In genomic region chr5:73218552-73219171, GRCh38 we compare ENCODE assay signal across 11 cellular contexts. TPM values are rescaled to one million over a fixed set of nuclear protein-coding genes. Genes with fewer than 3 reads are reported as not detected.
DNase-seq lines count a peak whose midpoint lies in the region; ATAC-seq, FAIRE-seq and TF ChIP-seq lines count a peak whose summit lies in the region.
"Had no signal": no experiment of that assay in that cellular context is flagged by ENCODE, and none has a peak within 500 bp of the region (broad histone marks: within the 10 kb centered on the region; RNA-seq: fewer than 3 reads in every experiment).

No MANE protein-coding gene starts in this region.

- TF ChIP-seq RAD21 in K562 (CRISPR knock-in tag; conservative IDR thresholded peaks at IDR 0.05 in 1 of 2, IDR thresholded peaks at IDR 0.05 in 1 of 2): peak in 1 of 2 experiments; percentile 37; a peak in 2 of 4 replicates

- H3K36me3 Mint-ChIP-seq in nephron progenitor cell (ENCODE audit: low read depth): no peaks in the 10 kb centered on the region
- H3K36me3 Mint-ChIP-seq in activated CD4-positive, alpha-beta T cell treated with anti-CD3 and anti-CD28 coated beads, Interleukin-2, amount 10 ng/mL, durations not matched to agents 7 days and 5 days (ENCODE audit: low read depth): no peaks in the 10 kb centered on the region
- H3K36me3 Mint-ChIP-seq: activated naive CD4-positive, alpha-beta T cell treated with anti-CD3 and anti-CD28 coated beads, Interleukin-2, amount 50 U/mL, for 24 hours had no signal

- H3K27me3 Mint-ChIP-seq in nephron progenitor cell (ENCODE audit: low read depth, poor library complexity): peaks cover 69% of the 10 kb centered on the region
- H3K27me3 Mint-ChIP-seq in activated CD4-positive, alpha-beta T cell treated with anti-CD3 and anti-CD28 coated beads, Interleukin-2, amount 10 ng/mL, durations not matched to agents 7 days and 5 days: peaks cover 83% of the 10 kb centered on the region

- H3K4me3 Mint-ChIP-seq in nephron progenitor cell: no peak overlapping the region
- no peak overlapping the region for H3K4me3 Mint-ChIP-seq in activated CD4-positive, alpha-beta T cell treated with anti-CD3 and anti-CD28 coated beads, Interleukin-2, amount 10 ng/mL, durations not matched to agents 7 days and 5 days
- H3K4me3 Mint-ChIP-seq: activated naive CD4-positive, alpha-beta T cell treated with anti-CD3 and anti-CD28 coated beads, Interleukin-2, amount 50 U/mL, for 24 hours had no signal

- WGBS in K562 (ENCODE audit: insufficient coverage, low coverage, missing lambda C conversion rate): 0% methylated on average over 4 of the region's 4 CpGs
- 31 to 42% methylated on average over 4 of the region's 4 CpGs for WGBS in sigmoid colon, 2 donors

- H4K20me1 ChIP-seq in K562 (replicated peaks; ENCODE audit: control insufficient read depth, insufficient read depth, low read length): 0 out of 2 replicates have a peak, but pooled peaks cover 4% of the 10 kb centered on the region

- H3K27ac ChIP-seq in K562 (ENCODE audit: extremely low read depth, low read depth, low read length) (no peak overlapping the region), sigmoid colon (no peak overlapping the region)
- H3K27ac ChIP-seq: SJSA1 had no signal

- CTCF ChIA-PET in K562 (lab: Yijun Ruan, JAX; ENCODE audit: low intra/inter-chr PET ratio): no interaction called here
- CTCF ChIA-PET in activated CD4-positive, alpha-beta T cell treated with anti-CD3 and anti-CD28 coated beads, Interleukin-2, amount 10 ng/mL, durations not matched to agents 7 days and 5 days (lab: Charles Lee): interaction anchor here (1.0 kb wide), 1 partner anchor 233 kb away, joined by 3 read pairs; no protein-coding TSS in a partner anchor

- DNase-seq in ELR (ENCODE audit: low read depth): peak; percentile 82
- DNase-seq in MG63: peak; percentile 8
- DNase-seq in K562 (ENCODE audit: extremely low read depth in 1 of 4, low spot score in 3 of 4): no peak
- no peak for DNase-seq in nephron progenitor cell
- no peak for DNase-seq in activated CD4-positive, alpha-beta T cell treated with anti-CD3 and anti-CD28 coated beads, Interleukin-2, amount 10 ng/mL, durations not matched to agents 7 days and 5 days
- no peak for DNase-seq in sigmoid colon

- H3K27ac Mint-ChIP-seq in nephron progenitor cell: no peak overlapping the region
- no peak overlapping the region for H3K27ac Mint-ChIP-seq in activated CD4-positive, alpha-beta T cell treated with anti-CD3 and anti-CD28 coated beads, Interleukin-2, amount 10 ng/mL, durations not matched to agents 7 days and 5 days
- H3K27ac Mint-ChIP-seq: activated naive CD4-positive, alpha-beta T cell treated with anti-CD3 and anti-CD28 coated beads, Interleukin-2, amount 50 U/mL, for 24 hours had no signal

- BruUV-seq in K562 (replicated peaks; lab: Mats Ljungman, UMichigan): no TSS peak

- H3K4me3 ChIP-seq in MG63 (no peak overlapping the region), K562 (no peak overlapping the region), sigmoid colon (no peak overlapping the region)
- H3K4me3 ChIP-seq: SJSA1 had no signal

- H3K36me3 ChIP-seq in MG63 (no peaks in the 10 kb centered on the region), K562 (ENCODE audit: control insufficient read depth, insufficient read depth, low read length) (no peaks in the 10 kb centered on the region), sigmoid colon (no peaks in the 10 kb centered on the region)
- H3K36me3 ChIP-seq: SJSA1 had no signal

- no peak overlapping the region for H3K4me2 ChIP-seq in K562 (ENCODE audit: insufficient read depth, low read length)

- H3K79me2 ChIP-seq in K562 (ENCODE audit: control insufficient read depth, insufficient read depth, low read length): no peaks in the 10 kb centered on the region

- no peak for FAIRE-seq in K562 (lab: Jason Lieb, UNC)

- ATAC-seq in K562: no peak
- no peak for ATAC-seq in GM18517 (IDR thresholded peaks at IDR 0.05; ENCODE audit: unreplicated experiment)
- ATAC-seq in GM18520 (IDR thresholded peaks at IDR 0.05; ENCODE audit: unreplicated experiment): no peak
- ATAC-seq: left lobe of liver had no signal

- intact Hi-C loops in K562 (cut with micrococcal nuclease) (loop anchor here (5.0 kb wide), 2 partner anchors 219 to 234 kb away; no protein-coding TSS in a partner anchor), sigmoid colon (cut with DNase I) (no loop called here)

- H3K9me3 Mint-ChIP-seq in nephron progenitor cell: no peaks in the 10 kb centered on the region
- H3K9me3 Mint-ChIP-seq in activated CD4-positive, alpha-beta T cell treated with anti-CD3 and anti-CD28 coated beads, Interleukin-2, amount 10 ng/mL, durations not matched to agents 7 days and 5 days: no peaks in the 10 kb centered on the region
- H3K9me3 Mint-ChIP-seq: activated naive CD4-positive, alpha-beta T cell treated with anti-CD3 and anti-CD28 coated beads, Interleukin-2, amount 50 U/mL, for 24 hours had no signal

- no peak for TF ChIP-seq POLR2A in K562 (conservative IDR thresholded peaks at IDR 0.05)
- no peak for TF ChIP-seq POLR2A in sigmoid colon (IDR thresholded peaks at IDR 0.05)

- TF ChIP-seq EP300 in K562 (IDR thresholded peaks at IDR 0.05; ENCODE audit: low read length) (no peak), sigmoid colon (IDR thresholded peaks at IDR 0.05) (no peak)

- peaks cover 30% of the 10 kb centered on the region for H3K4me1 Mint-ChIP-seq in nephron progenitor cell
- H3K4me1 Mint-ChIP-seq in activated CD4-positive, alpha-beta T cell treated with anti-CD3 and anti-CD28 coated beads, Interleukin-2, amount 10 ng/mL, durations not matched to agents 7 days and 5 days: peaks cover 10% of the 10 kb centered on the region

- in situ Hi-C loops in K562 (cut with MboI): no loop called here

- no peaks in the 10 kb centered on the region for H3K9me1 ChIP-seq in K562 (ENCODE audit: control insufficient read depth, insufficient read depth, low read length)

- H3K9ac ChIP-seq in K562 (ENCODE audit: insufficient read depth in 1 of 2, low read depth in 2 of 2, low read length in 2 of 2): no peak overlapping the region

- peaks cover 5 to 10% of the 10 kb centered on the region in 2 experiments; a peak in 3 of 5 replicates for H3K4me1 ChIP-seq in K562 (replicated peaks in 1 of 2; ENCODE audit: control insufficient read depth in 2 of 2, insufficient read depth in 2 of 2, low read length in 2 of 2)
- peaks cover 0 to 13% (median 10%) of the 10 kb centered on the region in 4 donors for H3K4me1 ChIP-seq in sigmoid colon

- TF ChIP-seq CTCF in K562 (IDR thresholded peaks at IDR 0.05 in 2 of 3, conservative IDR thresholded peaks at IDR 0.05 in 1 of 3; ENCODE audit: insufficient read depth in 2 of 3, low read depth in 1 of 3, low read length in 3 of 3) (peak in 2 of 3 experiments; percentile 36 to 43; a peak in 3 of 6 replicates), nephron progenitor cell (IDR thresholded peaks at IDR 0.05) (peak; percentile 50), sigmoid colon (IDR thresholded peaks at IDR 0.05) (no peak)

- no peaks in the 10 kb centered on the region for H3K9me3 ChIP-seq in MG63
- H3K9me3 ChIP-seq in K562 (replicated peaks; ENCODE audit: control insufficient read depth, insufficient read depth, low read depth, low read length): no peaks in the 10 kb centered on the region
- no peaks in the 10 kb centered on the region for H3K9me3 ChIP-seq in sigmoid colon
- H3K9me3 ChIP-seq: SJSA1 had no signal

- H2AFZ ChIP-seq in K562 (ENCODE audit: low read depth, low read length): no peak overlapping the region

- H3K27me3 ChIP-seq in MG63 (no peaks in the 10 kb centered on the region), K562 (ENCODE audit: control insufficient read depth in 2 of 2, insufficient read depth in 2 of 2, low read length in 2 of 2) (peaks cover 16 to 31% of the 10 kb centered on the region in 2 experiments), sigmoid colon (peaks cover 0 to 99% (median 37%) of the 10 kb centered on the region in 3 donors)
- H3K27me3 ChIP-seq: SJSA1 had no signal

- POLR2A ChIA-PET in K562 (lab: Yijun Ruan, JAX): interaction anchor here (0.6 to 0.7 kb wide), 2 partner anchors 84 to 1402 kb away, joined by 3 read pairs; no protein-coding TSS in a partner anchor
- POLR2A ChIA-PET in activated CD4-positive, alpha-beta T cell treated with anti-CD3 and anti-CD28 coated beads, Interleukin-2, amount 10 ng/mL, durations not matched to agents 7 days and 5 days (lab: Charles Lee): no interaction called here

TF ChIP-seq in K562, 482 proteins besides CTCF, POLR2A, EP300 and RAD21:
- TF ChIP-seq MYC (IDR thresholded peaks at IDR 0.05; ENCODE audit: low read depth, low read length) (no peak), MYC (CRISPR knock-in tag; IDR thresholded peaks at IDR 0.05; ENCODE audit: borderline replicate concordance, low read depth) (no peak), GATA2 (CRISPR knock-in tag; IDR thresholded peaks at IDR 0.05) (no peak), GATAD2B (IDR thresholded peaks at IDR 0.05; ENCODE audit: borderline replicate concordance) (no peak), RBM25 (IDR thresholded peaks at IDR 0.05; ENCODE audit: low read depth, low read length, severe bottlenecking) (no peak), PHF8 (IDR thresholded peaks at IDR 0.05; ENCODE audit: borderline replicate concordance, low read length) (no peak)

RNA-seq across cellular contexts. Expression of gene TMEM174, which starts 45.7 kb away (rescaled TPM):
- not detected in 2 replicates for total RNA-seq in MG63 (2014; rRNA removed; shearing (Covaris generic); ENCODE audit: low replicate concordance)
- not detected in 2 replicates for total RNA-seq in K562 (2011; cell fraction: chromatin; rRNA removed; ENCODE audit: low replicate concordance)
- total RNA-seq in K562 (2011; cell fraction: nucleolus; rRNA removed): not detected in 2 replicates
- not detected in 2 replicates for total RNA-seq in K562 (2011; cell fraction: nucleoplasm; rRNA removed)
- total RNA-seq in K562 (2014; rRNA removed) (not detected in 2 replicates), K562 (2014; rRNA removed; fragmentation: Illumina TruSeq; extraction: Trizol) (not detected in 2 replicates), K562 (2015; rRNA removed; fragmentation: Illumina TruSeq; extraction: Trizol) (not detected in 2 replicates), K562 (2021) (not detected in 2 replicates), sigmoid colon (not detected)
- polyA plus RNA-seq in K562 (2011; rRNA removed) (not detected in 2 replicates), K562 (2014; fragmentation: Illumina TruSeq; extraction: Trizol) (not detected in 2 replicates), K562 (2014; fragmentation: Nextera tagmentation; extraction: Ambion mirVana) (not detected), K562 (2014; rRNA removed) (not detected in 2 replicates), sigmoid colon (not detected)
- not detected in 2 replicates for polyA plus RNA-seq in K562 (2011; cell fraction: cytosol; rRNA removed)
- polyA plus RNA-seq in K562 (2011; cell fraction: nucleus; rRNA removed): not detected in 2 replicates
- not detected in 2 replicates for polyA plus RNA-seq in K562 (2012)
- 0.12 TPM in 1 of 2 replicates, not detected in the other for polyA minus RNA-seq in K562 (2011; rRNA and poly(A)+ RNA removed)
- polyA minus RNA-seq in K562 (2011; cell fraction: cytosol; rRNA and poly(A)+ RNA removed): not detected in 2 replicates
- not detected in 2 replicates for polyA minus RNA-seq in K562 (2011; cell fraction: nucleus; rRNA and poly(A)+ RNA removed)
- not detected for total RNA-seq in activated CD4-positive, alpha-beta T cell treated with anti-CD3 and anti-CD28 coated beads, Interleukin-2, amount 10 ng/mL, durations not matched to agents 7 days and 5 days
- total RNA-seq: left lobe of liver, SJSA1 had no signal

Comparison
In these comparisons a context has a peak if more than half of its experiments do, and no peak if none do; other contexts are left out.
1. DNase-seq: peak in ELR (single experiment) and MG63 (single experiment); none in K562 (0 of 4), nephron progenitor cell (single experiment), activated CD4-positive, alpha-beta T cell treated with anti-CD3 and anti-CD28 coated beads, Interleukin-2, amount 10 ng/mL, durations not matched to agents 7 days and 5 days (single experiment) and sigmoid colon (single experiment).
2. CTCF ChIP-seq: peak in K562 (2 of 3) and nephron progenitor cell (single experiment); none in sigmoid colon (0 of 4).